In genomic region chr4:83456184-83456501, GRCh38 we compare ENCODE assay signal across 1 cellular context.
TF ChIP-seq lines count a peak whose summit lies in the region.

No MANE protein-coding gene starts in this region.

TF ChIP-seq in GM12878, 131 proteins besides CTCF, POLR2A, EP300 and RAD21:
- TF ChIP-seq ZNF384 (IDR thresholded peaks at IDR 0.05; ENCODE audit: borderline replicate concordance, low read depth, low read length) (no peak), RELB (IDR thresholded peaks at IDR 0.05; ENCODE audit: low read depth) (peak; percentile 70), BCL3 (IDR thresholded peaks at IDR 0.05; ENCODE audit: borderline replicate concordance, insufficient read depth, low read depth, low read length, poor library complexity, severe bottlenecking) (no peak), BACH1 (IDR thresholded peaks at IDR 0.05; ENCODE audit: borderline replicate concordance) (peak; percentile 23; the same call in 1 of the 2 replicates), STAT3 (IDR thresholded peaks at IDR 0.05; ENCODE audit: low read depth, low read length) (0 out of 2 replicates have a peak, but pooled peaks have one; percentile 8), PKNOX1 (IDR thresholded peaks at IDR 0.05) (0 out of 2 replicates have a peak, but pooled peaks have one; percentile 0), STAT1 (conservative IDR thresholded peaks at IDR 0.05) (0 out of 2 replicates have a peak, but pooled peaks have one; percentile 6), GATAD2B (conservative IDR thresholded peaks at IDR 0.05; ENCODE audit: low read depth) (no peak), NR2C2 (IDR thresholded peaks at IDR 0.05; ENCODE audit: borderline replicate concordance, control insufficient read depth, insufficient read length, low read depth) (no peak)
